ENCODE assay signal across 9 cellular contexts in genomic region chr4:140096483-140096861, GRCh38. TPM values are rescaled to one million over a fixed set of nuclear protein-coding genes. Genes with fewer than 3 reads are reported as not detected.
DNase-seq lines count a peak whose midpoint lies in the region; ATAC-seq and TF ChIP-seq lines count a peak whose summit lies in the region.
"Had no signal": no experiment of that assay in that cellular context is flagged by ENCODE, and none has a peak within 500 bp of the region (broad histone marks: within the 10 kb centered on the region; RNA-seq: fewer than 3 reads in every experiment).

No MANE protein-coding gene starts in this region.

- H3K36me3 ChIP-seq in cardiac muscle cell: no peaks in the 10 kb centered on the region
- no peaks in the 10 kb centered on the region for H3K36me3 ChIP-seq in lower lobe of right lung
- H3K36me3 ChIP-seq in thyroid gland: no peaks in the 10 kb centered on the region

- H3K27ac ChIP-seq in cardiac muscle cell (peak overlapping the region; percentile 48), lower lobe of right lung (peak overlapping the region; percentile 80), thyroid gland (peak overlapping the region in 2 of 3 donors; percentile 78 to 80)
- H3K27ac ChIP-seq: RWPE1 had no signal

- H3K4me1 Mint-ChIP-seq in activated T-helper 1 cell treated with anti-CD3 and anti-CD28 coated beads, Interleukin-12 subunit alpha, Interleukin-12 subunit beta, Interleukin-2, Interleukin-4 antibody, amounts not matched to agents 30 ng/mL and 10 ng/mL and 1 ng/mL, durations not matched to agents 14 hours and 24 hours and 36 hours (ENCODE audit: low read depth): peaks cover 87% of the 10 kb centered on the region

- peak overlapping the region; percentile 80 for H3K4me3 Mint-ChIP-seq in activated T-helper 1 cell treated with anti-CD3 and anti-CD28 coated beads, Interleukin-12 subunit alpha, Interleukin-12 subunit beta, Interleukin-2, Interleukin-4 antibody, amounts not matched to agents 30 ng/mL and 10 ng/mL and 1 ng/mL, durations not matched to agents 14 hours and 24 hours and 36 hours

- WGBS in thyroid gland, 2 donors: 87 to 88% methylated on average over 5 of the region's 5 CpGs

- peaks cover 57% of the 10 kb centered on the region for H3K4me1 ChIP-seq in cardiac muscle cell (ENCODE audit: low read depth)
- H3K4me1 ChIP-seq in lower lobe of right lung: peaks cover 93% of the 10 kb centered on the region
- peaks cover 39 to 76% of the 10 kb centered on the region in 2 donors for H3K4me1 ChIP-seq in thyroid gland

- no peaks in the 10 kb centered on the region for H3K9me3 Mint-ChIP-seq in activated T-helper 1 cell treated with anti-CD3 and anti-CD28 coated beads, Interleukin-12 subunit alpha, Interleukin-12 subunit beta, Interleukin-2, Interleukin-4 antibody, amounts not matched to agents 30 ng/mL and 10 ng/mL and 1 ng/mL, durations not matched to agents 14 hours and 24 hours and 36 hours

- H3K36me3 Mint-ChIP-seq in activated T-helper 1 cell treated with anti-CD3 and anti-CD28 coated beads, Interleukin-12 subunit alpha, Interleukin-12 subunit beta, Interleukin-2, Interleukin-4 antibody, amounts not matched to agents 30 ng/mL and 10 ng/mL and 1 ng/mL, durations not matched to agents 14 hours and 24 hours and 36 hours (ENCODE audit: low read depth): peaks cover 9% of the 10 kb centered on the region

- TF ChIP-seq CTCF in cardiac muscle cell (IDR thresholded peaks at IDR 0.05; ENCODE audit: low read depth, low read length) (no peak), lower lobe of right lung (IDR thresholded peaks at IDR 0.05) (no peak), thyroid gland (IDR thresholded peaks at IDR 0.05) (no peak)

- H3K9me3 ChIP-seq in cardiac muscle cell (ENCODE audit: low read depth): no peaks in the 10 kb centered on the region
- H3K9me3 ChIP-seq in lower lobe of right lung: no peaks in the 10 kb centered on the region
- no peaks in the 10 kb centered on the region for H3K9me3 ChIP-seq in thyroid gland

- ATAC-seq in Right ventricle myocardium superior (ENCODE audit: poor library complexity): no peak
- ATAC-seq in lower lobe of right lung: no peak
- ATAC-seq in HG02571 (IDR thresholded peaks at IDR 0.05; ENCODE audit: unreplicated experiment): no peak
- ATAC-seq in GM21423 (IDR thresholded peaks at IDR 0.05; ENCODE audit: unreplicated experiment): no peak

- peaks cover 3% of the 10 kb centered on the region for H3K27me3 Mint-ChIP-seq in activated T-helper 1 cell treated with anti-CD3 and anti-CD28 coated beads, Interleukin-12 subunit alpha, Interleukin-12 subunit beta, Interleukin-2, Interleukin-4 antibody, amounts not matched to agents 30 ng/mL and 10 ng/mL and 1 ng/mL, durations not matched to agents 14 hours and 24 hours and 36 hours (ENCODE audit: insufficient read depth)

- TF ChIP-seq POLR2A in thyroid gland (IDR thresholded peaks at IDR 0.05): no peak

- H3K4me3 ChIP-seq in cardiac muscle cell (no peak overlapping the region), lower lobe of right lung (no peak overlapping the region), thyroid gland (replicated peaks in 1 of 3) (no peak overlapping the region)

- H3K27me3 ChIP-seq in cardiac muscle cell: no peaks in the 10 kb centered on the region
- H3K27me3 ChIP-seq in lower lobe of right lung (ENCODE audit: low read depth): no peaks in the 10 kb centered on the region
- no peaks in the 10 kb centered on the region for H3K27me3 ChIP-seq in thyroid gland

- DNase-seq in cardiac muscle cell (ENCODE audit: low read depth in 1 of 2, low spot score in 1 of 2) (no peak), Right ventricle myocardium superior (no peak), lower lobe of right lung (no peak), thyroid gland (no peak), NCI-H82 (lab: John Stamatoyannopoulos, UW) (no peak)
- DNase-seq in activated T-helper 1 cell treated with anti-CD3 and anti-CD28 coated beads, Interleukin-12 subunit alpha, Interleukin-12 subunit beta, Interleukin-2, Interleukin-4 antibody, amounts not matched to agents 30 ng/mL and 10 ng/mL and 1 ng/mL, durations not matched to agents 14 hours and 24 hours and 36 hours (ENCODE audit: low spot score): no peak

- H3K27ac Mint-ChIP-seq in activated T-helper 1 cell treated with anti-CD3 and anti-CD28 coated beads, Interleukin-12 subunit alpha, Interleukin-12 subunit beta, Interleukin-2, Interleukin-4 antibody, amounts not matched to agents 30 ng/mL and 10 ng/mL and 1 ng/mL, durations not matched to agents 14 hours and 24 hours and 36 hours: peak overlapping the region; percentile 94

- intact Hi-C loops in Right ventricle myocardium superior (cut with DNase I): loop anchor here (5.0 kb wide), 1 partner anchor 56 kb away; the partner anchor contains the start of gene MAML3
- intact Hi-C loops in activated T-helper 1 cell treated with anti-CD3 and anti-CD28 coated beads, Interleukin-12 subunit alpha, Interleukin-12 subunit beta, Interleukin-2, Interleukin-4 antibody, amounts not matched to agents 30 ng/mL and 10 ng/mL and 1 ng/mL, durations not matched to agents 14 hours and 24 hours and 36 hours (cut with micrococcal nuclease): loop anchor here (1.0 to 5.0 kb wide), 7 partner anchors 20 to 919 kb away; partner anchors contain the start of gene ELF2
- intact Hi-C loops in lower lobe of right lung (cut with DNase I): no loop called here
- intact Hi-C loops in thyroid gland (cut with DNase I): no loop called here

RNA-seq across cellular contexts. Expression of gene MAML3, which starts 57.5 kb away (rescaled TPM):
- total RNA-seq in cardiac muscle cell: 18.0 and 22.8 TPM in 2 replicates
- polyA plus RNA-seq in cardiac muscle cell: 7.8 and 9.6 TPM in 2 replicates
- 2.4 TPM for total RNA-seq in Right ventricle myocardium superior
- total RNA-seq in activated T-helper 1 cell treated with anti-CD3 and anti-CD28 coated beads, Interleukin-12 subunit alpha, Interleukin-12 subunit beta, Interleukin-2, Interleukin-4 antibody, amounts not matched to agents 30 ng/mL and 10 ng/mL and 1 ng/mL, durations not matched to agents 14 hours and 24 hours and 36 hours: 0.32 and 0.47 TPM in 2 replicates
- total RNA-seq in lower lobe of right lung: 12.5 TPM
- total RNA-seq in thyroid gland: 10 to 100 TPM in 2 of 4 donors, 1 to 10 TPM in 2; 5.7 to 14.1 (median 11.4) TPM

Comparison
In these comparisons a context has a peak if more than half of its experiments do, and no peak if none do; other contexts are left out.
1. intact Hi-C loops: an anchor here in Right ventricle myocardium superior (5.0 kb wide) and activated T-helper 1 cell treated with anti-CD3 and anti-CD28 coated beads, Interleukin-12 subunit alpha, Interleukin-12 subunit beta, Interleukin-2, Interleukin-4 antibody, amounts not matched to agents 30 ng/mL and 10 ng/mL and 1 ng/mL, durations not matched to agents 14 hours and 24 hours and 36 hours (1.0 to 5.0 kb wide); none called in lower lobe of right lung and thyroid gland.